ENCODE assay signal across 8 cellular contexts in genomic region chr1:54407957-54408700, GRCh38. TPM values are rescaled to one million over a fixed set of nuclear protein-coding genes. Genes with fewer than 3 reads are reported as not detected.
DNase-seq lines count a peak whose midpoint lies in the region; ATAC-seq and TF ChIP-seq lines count a peak whose summit lies in the region.

No MANE protein-coding gene starts in this region.

- TF ChIP-seq CTCF in GM12865 (IDR thresholded peaks at IDR 0.05; ENCODE audit: insufficient read depth, low read depth, low read length, missing control alignments) (no peak), upper lobe of left lung (IDR thresholded peaks at IDR 0.05) (no peak)

- H3K4me2 ChIP-seq in mesendoderm (ENCODE audit: low read length), result peak overlapping the region; percentile 0

- peak overlapping the region; percentile 99 for H3K4ac ChIP-seq in mesendoderm (ENCODE audit: low read depth, low read length)

- H3K9me3 ChIP-seq in NT2/D1 (ENCODE audit: insufficient read depth, low read length), result no peaks in the 10 kb centered on the region
- no peaks in the 10 kb centered on the region for H3K9me3 ChIP-seq in upper lobe of left lung

- H3K4me1 ChIP-seq in NT2/D1 (ENCODE audit: insufficient read depth, insufficient read length) (peaks cover 22% of the 10 kb centered on the region), mesendoderm (ENCODE audit: control insufficient read depth, low read depth, low read length) (peaks cover 27% of the 10 kb centered on the region), upper lobe of left lung (peaks cover 22 to 44% (median 35%) of the 10 kb centered on the region in 4 donors)

- peak overlapping the region; percentile 9; the same call in 1 of the 2 replicates for H3K4me3 ChIP-seq in GM12865 (ENCODE audit: low read depth, low read length)
- H3K4me3 ChIP-seq in NT2/D1 (ENCODE audit: insufficient read length, low read depth), result no peak overlapping the region
- H3K4me3 ChIP-seq in mesendoderm (ENCODE audit: low read length), result no peak overlapping the region
- H3K4me3 ChIP-seq in upper lobe of left lung, result peak overlapping the region in 1 of 4 donors; percentile 7

- H3K18ac ChIP-seq in mesendoderm (ENCODE audit: low read length), result peak overlapping the region; percentile 98

- H2AK5ac ChIP-seq in mesendoderm (ENCODE audit: low read length), result peak overlapping the region; percentile 16

- H2BK15ac ChIP-seq in mesendoderm (replicated peaks; ENCODE audit: low read depth), result peak overlapping the region; percentile 19

- peak overlapping the region; percentile 75 for H3K9ac ChIP-seq in NT2/D1 (ENCODE audit: insufficient read length, low read depth)
- H3K9ac ChIP-seq in mesendoderm (ENCODE audit: low read length), result peak overlapping the region; percentile 48

- no CpG with 5 or more reads among the region's 10 CpGs for WGBS in mesendoderm (ENCODE audit: extremely low coverage, insufficient coverage, low lambda C conversion rate)
- WGBS in upper lobe of left lung, 2 donors, result 64 to 67% methylated on average over 10 of the region's 10 CpGs

- DNase-seq in GM12865 (ENCODE audit: low read depth), result peak; percentile 66
- DNase-seq in NT2/D1 (ENCODE audit: low read depth, low spot score), result peak; percentile 39
- DNase-seq in caudate nucleus (lab: John Stamatoyannopoulos, UW), result peak in 1 of 61 donors; percentile 2
- peak; percentile 88 for DNase-seq in mesendoderm
- DNase-seq in upper lobe of left lung, result peak in 1 of 2 donors; percentile 47
- DNase-seq in NCI-H1105 (lab: John Stamatoyannopoulos, UW), result no peak
- no peak for DNase-seq in dedifferentiated amniotic fluid mesenchymal stem cell (ENCODE audit: extremely low spot score)

- no peak overlapping the region for H4K5ac ChIP-seq in mesendoderm (ENCODE audit: low read length)

- H3K27ac ChIP-seq in caudate nucleus (ENCODE audit: low read depth, low read length) (peak overlapping the region; percentile 87), mesendoderm (ENCODE audit: low read depth, low read length) (peak overlapping the region; percentile 95), upper lobe of left lung (peak overlapping the region; percentile 82 to 97 (median 90))

- H3K23ac ChIP-seq in mesendoderm (ENCODE audit: low read length), result no peak overlapping the region

- H4K8ac ChIP-seq in mesendoderm (ENCODE audit: low read depth, low read length), result no peak overlapping the region

- peaks cover 4% of the 10 kb centered on the region for H3K79me1 ChIP-seq in mesendoderm (ENCODE audit: low read length)

- peaks cover 14% of the 10 kb centered on the region for H3K36me3 ChIP-seq in NT2/D1 (ENCODE audit: insufficient read depth, insufficient read length, low read length)
- H3K36me3 ChIP-seq in mesendoderm (ENCODE audit: control insufficient read depth, insufficient read depth, low read length), result no peaks in the 10 kb centered on the region
- no peaks in the 10 kb centered on the region for H3K36me3 ChIP-seq in upper lobe of left lung

- no peak for TF ChIP-seq POLR2A in upper lobe of left lung (IDR thresholded peaks at IDR 0.05)

- H3K79me2 ChIP-seq in mesendoderm (ENCODE audit: control insufficient read depth, insufficient read depth, low read length), result peaks cover 24% of the 10 kb centered on the region

- H3K27me3 ChIP-seq in NT2/D1 (ENCODE audit: insufficient read depth, insufficient read length) (no peaks in the 10 kb centered on the region), mesendoderm (ENCODE audit: insufficient read depth, low read length, poor library complexity) (no peaks in the 10 kb centered on the region), upper lobe of left lung (no peaks in the 10 kb centered on the region)

- no peak for TF ChIP-seq EP300 in upper lobe of left lung (IDR thresholded peaks at IDR 0.05)

- H3K56ac ChIP-seq in mesendoderm (ENCODE audit: low read length), result peak overlapping the region; percentile 84

- ATAC-seq in upper lobe of left lung (ENCODE audit: low FRiP score in 2 of 2) (peak in 1 of 2 donors; percentile 54), HG02642 (IDR thresholded peaks at IDR 0.05; ENCODE audit: poor library complexity, unreplicated experiment) (no peak)

- H2BK5ac ChIP-seq in mesendoderm (ENCODE audit: low read length), result peak overlapping the region; percentile 91

- H2BK120ac ChIP-seq in mesendoderm (ENCODE audit: low read depth, low read length), result peak overlapping the region; percentile 97

RNA-seq across cellular contexts. Expression of gene SSBP3, which starts 1.9 kb away (rescaled TPM):
- polyA plus RNA-seq in mesendoderm (2013, experiment 1 of 2), result 143 TPM
- 152 TPM for polyA plus RNA-seq in mesendoderm (2013, experiment 2 of 2)
- 10 to 100 TPM; 17.8 to 35.6 (median 26.4) TPM for total RNA-seq in upper lobe of left lung

Comparison
In these comparisons a context has a peak if more than half of its experiments do, and no peak if none do; other contexts are left out.
1. DNase-seq: peak in GM12865 (single experiment), NT2/D1 (single experiment) and mesendoderm (single experiment); none in NCI-H1105 (single experiment) and dedifferentiated amniotic fluid mesenchymal stem cell (single experiment).
2. Peak in every context shown above with its lines, with median percentiles within 50 percentile points of each other: H3K27ac ChIP-seq.